ENCODE assay signal across 35 cellular contexts in genomic region chr20:23406880-23407279, GRCh38. TPM values are rescaled to one million over a fixed set of nuclear protein-coding genes. Genes with fewer than 3 reads are reported as not detected.
"Had no signal": no experiment of that assay in that cellular context is flagged by ENCODE, and none has a peak within 500 bp of the region (broad histone marks: within the 10 kb centered on the region; RNA-seq: fewer than 3 reads in every experiment).

No MANE protein-coding gene starts in this region.

- H3K9me3 Mint-ChIP-seq: activated CD4-positive, alpha-beta memory T cell treated with anti-CD3 and anti-CD28 coated beads for 36 hours; activated CD4-positive, alpha-beta T cell treated with anti-CD3 and anti-CD28 coated beads, Interleukin-2, amount 10 ng/mL, durations not matched to agents 7 days and 5 days; activated naive CD4-positive, alpha-beta T cell treated with anti-CD3 and anti-CD28 coated beads for 36 hours; activated naive CD4-positive, alpha-beta T cell treated with anti-CD3 and anti-CD28 coated beads, Interleukin-2, amount 50 U/mL, for 72 hours; activated T-cell treated with anti-CD3 and anti-CD28 coated beads, Interleukin-2, amount 50 U/mL, for 4 hours; activated T-helper 1 cell treated with anti-CD3 and anti-CD28 coated beads, Interleukin-12 subunit alpha, Interleukin-12 subunit beta, Interleukin-2, Interleukin-4 antibody, amounts not matched to agents 30 ng/mL and 10 ng/mL and 1 ng/mL, durations not matched to agents 14 hours and 24 hours and 36 hours; T-helper 1 cell treated with Interleukin-12 subunit alpha and Interleukin-12 subunit beta and Interleukin-4 antibody, amounts not matched to agents 30 μg/mL and 1 μg/mL, for 36 hours; T-helper 2 cell treated with Interferon-gamma antibody and Interleukin-4, amounts not matched to agents 5 μg/mL and 100 μg/mL, for 36 hours had no signal

- DNase-seq: activated CD4-positive, alpha-beta memory T cell treated with anti-CD3 and anti-CD28 coated beads for 36 hours; activated CD4-positive, alpha-beta T cell treated with anti-CD3 and anti-CD28 coated beads, Interleukin-2, amount 10 ng/mL, durations not matched to agents 7 days and 5 days; activated CD8-positive, alpha-beta memory T cell treated with anti-CD3 and anti-CD28 coated beads, Interleukin-2, amount 50 U/mL, for 4 hours; activated gamma-delta T cell treated with Interleukin-2 at 50 U/mL for 16 hours; activated naive CD4-positive, alpha-beta T cell treated with anti-CD3 and anti-CD28 coated beads for 36 hours; activated T-cell treated with anti-CD3 and anti-CD28 coated beads for 4 hours; activated T-cell treated with anti-CD3 and anti-CD28 coated beads, Interleukin-2, amount 50 U/mL, for 4 hours; adrenal gland; body of pancreas; NCI-H1092 treated with DMSO at 0.1 percent for 48 hours; NCI-H1417; NCI-H146; NCI-H187; NCI-H2029 treated with DMSO at 0.1 percent for 48 hours; NCI-H2107; NCI-H2171; NCI-H510A; NCI-H526; NCI-H748 treated with DMSO at 0.1 percent for 48 hours; NK-92 treated with Interleukin-12 subunit alpha and Interleukin-12 subunit beta, amount 100 ng/mL, for 24 hours; PC-3; Peyer's patch; RPMI8226; SHP77 treated with DMSO at 0.1 percent for 48 hours; SK-N-SH had no signal

- H3K4me3 Mint-ChIP-seq: activated CD4-positive, alpha-beta memory T cell treated with anti-CD3 and anti-CD28 coated beads for 36 hours; activated CD4-positive, alpha-beta T cell treated with anti-CD3 and anti-CD28 coated beads, Interleukin-2, amount 10 ng/mL, durations not matched to agents 7 days and 5 days; activated naive CD4-positive, alpha-beta T cell treated with anti-CD3 and anti-CD28 coated beads for 36 hours; activated T-cell treated with anti-CD3 and anti-CD28 coated beads, Interleukin-2, amount 50 U/mL, for 4 hours; activated T-helper 1 cell treated with anti-CD3 and anti-CD28 coated beads, Interleukin-12 subunit alpha, Interleukin-12 subunit beta, Interleukin-2, Interleukin-4 antibody, amounts not matched to agents 30 ng/mL and 10 ng/mL and 1 ng/mL, durations not matched to agents 14 hours and 24 hours and 36 hours; T-helper 2 cell treated with Interferon-gamma antibody and Interleukin-4, amounts not matched to agents 5 μg/mL and 100 μg/mL, for 36 hours had no signal

- H3K27ac ChIP-seq: body of pancreas, breast epithelium, KMS-11, Peyer's patch, SJSA1 had no signal

- H3K36me3 Mint-ChIP-seq: activated naive CD4-positive, alpha-beta T cell treated with anti-CD3 and anti-CD28 coated beads, Interleukin-2, amount 50 U/mL, for 72 hours had no signal

- H3K4me2 ChIP-seq: KMS-11, SK-N-SH had no signal

- H3K9ac ChIP-seq: KMS-11, SK-N-SH had no signal

- H3K4me1 ChIP-seq: breast epithelium, SJSA1 had no signal

- H3K27ac Mint-ChIP-seq: activated CD4-positive, alpha-beta memory T cell treated with anti-CD3 and anti-CD28 coated beads for 36 hours; activated CD4-positive, alpha-beta T cell treated with anti-CD3 and anti-CD28 coated beads, Interleukin-2, amount 10 ng/mL, durations not matched to agents 7 days and 5 days; activated naive CD4-positive, alpha-beta T cell treated with anti-CD3 and anti-CD28 coated beads for 36 hours; activated T-helper 1 cell treated with anti-CD3 and anti-CD28 coated beads, Interleukin-12 subunit alpha, Interleukin-12 subunit beta, Interleukin-2, Interleukin-4 antibody, amounts not matched to agents 30 ng/mL and 10 ng/mL and 1 ng/mL, durations not matched to agents 14 hours and 24 hours and 36 hours; T-helper 2 cell treated with Interferon-gamma antibody and Interleukin-4, amounts not matched to agents 5 μg/mL and 100 μg/mL, for 36 hours had no signal

- H3K27me3 ChIP-seq: adrenal gland, body of pancreas, breast epithelium, Peyer's patch, SJSA1 had no signal

- ATAC-seq: activated naive CD4-positive, alpha-beta T cell treated with anti-CD3 and anti-CD28 coated beads, Interleukin-2, amount 50 U/mL, for 72 hours; activated T-cell treated with anti-CD3 and anti-CD28 coated beads, Interleukin-2, amount 50 U/mL, for 4 hours; body of pancreas; PC-3 had no signal

- H3K9me3 ChIP-seq: adrenal gland, body of pancreas, breast epithelium, Peyer's patch, SJSA1, SK-N-SH had no signal

- H3K4me3 ChIP-seq: adrenal gland, body of pancreas, breast epithelium, Peyer's patch, SJSA1 had no signal

- H3K27me3 Mint-ChIP-seq: activated CD4-positive, alpha-beta memory T cell treated with anti-CD3 and anti-CD28 coated beads for 36 hours; activated CD4-positive, alpha-beta T cell treated with anti-CD3 and anti-CD28 coated beads, Interleukin-2, amount 10 ng/mL, durations not matched to agents 7 days and 5 days had no signal

- H3K36me3 ChIP-seq: adrenal gland, breast epithelium, Peyer's patch had no signal

RNA-seq across cellular contexts. Expression of gene CSTL1, which starts 32.6 kb away (rescaled TPM):
- total RNA-seq: activated CD4-positive, alpha-beta memory T cell treated with anti-CD3 and anti-CD28 coated beads for 36 hours; activated CD4-positive, alpha-beta T cell treated with anti-CD3 and anti-CD28 coated beads, Interleukin-2, amount 10 ng/mL, durations not matched to agents 7 days and 5 days; activated naive CD4-positive, alpha-beta T cell treated with anti-CD3 and anti-CD28 coated beads for 36 hours; activated naive CD4-positive, alpha-beta T cell treated with anti-CD3 and anti-CD28 coated beads, Interleukin-2, amount 50 U/mL, for 72 hours; activated T-cell treated with anti-CD3 and anti-CD28 coated beads, Interleukin-2, amount 50 U/mL, for 4 hours; activated T-helper 1 cell treated with anti-CD3 and anti-CD28 coated beads, Interleukin-12 subunit alpha, Interleukin-12 subunit beta, Interleukin-2, Interleukin-4 antibody, amounts not matched to agents 30 ng/mL and 10 ng/mL and 1 ng/mL, durations not matched to agents 14 hours and 24 hours and 36 hours; adrenal gland; astrocyte; body of pancreas; breast epithelium; cardiac septum; M059J; PC-3; Peyer's patch; SJSA1 had no signal
- polyA plus RNA-seq: adrenal gland, SK-N-SH had no signal

RNA-seq across cellular contexts. Expression of gene CST11, which starts 45.8 kb away (rescaled TPM):
- total RNA-seq: activated CD4-positive, alpha-beta memory T cell treated with anti-CD3 and anti-CD28 coated beads for 36 hours; activated CD4-positive, alpha-beta T cell treated with anti-CD3 and anti-CD28 coated beads, Interleukin-2, amount 10 ng/mL, durations not matched to agents 7 days and 5 days; activated naive CD4-positive, alpha-beta T cell treated with anti-CD3 and anti-CD28 coated beads for 36 hours; activated naive CD4-positive, alpha-beta T cell treated with anti-CD3 and anti-CD28 coated beads, Interleukin-2, amount 50 U/mL, for 72 hours; activated T-cell treated with anti-CD3 and anti-CD28 coated beads, Interleukin-2, amount 50 U/mL, for 4 hours; activated T-helper 1 cell treated with anti-CD3 and anti-CD28 coated beads, Interleukin-12 subunit alpha, Interleukin-12 subunit beta, Interleukin-2, Interleukin-4 antibody, amounts not matched to agents 30 ng/mL and 10 ng/mL and 1 ng/mL, durations not matched to agents 14 hours and 24 hours and 36 hours; adrenal gland; astrocyte; body of pancreas; breast epithelium; cardiac septum; M059J; PC-3; Peyer's patch; SJSA1 had no signal
- polyA plus RNA-seq: adrenal gland, SK-N-SH had no signal
